30 cellular contexts compared by ENCODE assay signal in genomic region chr9:111066427-111066826, GRCh38. TPM values are rescaled to one million over a fixed set of nuclear protein-coding genes. Genes with fewer than 3 reads are reported as not detected.
DNase-seq lines count a peak whose midpoint lies in the region; ATAC-seq, FAIRE-seq and TF ChIP-seq lines count a peak whose summit lies in the region.
"Had no signal": no experiment of that assay in that cellular context is flagged by ENCODE, and none has a peak within 500 bp of the region (broad histone marks: within the 10 kb centered on the region; RNA-seq: fewer than 3 reads in every experiment).

No MANE protein-coding gene starts in this region.

- H3K27me3 ChIP-seq in liver (ENCODE audit: control insufficient read depth in 4 of 4, insufficient read depth in 4 of 4, low read length in 3 of 4) (peaks cover 0 to 15% (median 1%) of the 10 kb centered on the region in 4 donors), HepG2 (ENCODE audit: control insufficient read depth in 1 of 2, insufficient read depth in 2 of 2, low read length in 2 of 2) (0 out of 5 replicates have a peak, but pooled peaks cover 0 to 3% of the 10 kb centered on the region in 2 experiments), neural progenitor cell (no peaks in the 10 kb centered on the region)
- H3K27me3 ChIP-seq: BLaER1 treated with 17β-estradiol and CSF1 and Interleukin-3, amounts not matched to agents 10 nM and 100 nM; tibial artery had no signal

- H3K36me3 Mint-ChIP-seq in neural progenitor cell: no peaks in the 10 kb centered on the region
- H3K36me3 Mint-ChIP-seq in activated naive CD4-positive, alpha-beta T cell treated with anti-CD3 and anti-CD28 coated beads for 36 hours (ENCODE audit: low read depth): no peaks in the 10 kb centered on the region
- H3K36me3 Mint-ChIP-seq in stimulated activated memory B cell treated with anti-CD40 and anti-IgM and Interleukin-4, amounts not matched to agents 10 μg/mL and 1 μg/mL and 100 μg/mL, for 72 hours: no peaks in the 10 kb centered on the region
- H3K36me3 Mint-ChIP-seq: activated naive CD8-positive, alpha-beta T cell treated with anti-CD3 and anti-CD28 coated beads for 36 hours; natural killer cell; stimulated activated naive B cell treated with anti-CD40 and anti-IgM and Interleukin-4, amounts not matched to agents 10 μg/mL and 1 μg/mL and 100 μg/mL, for 72 hours had no signal

- H3K27ac Mint-ChIP-seq in neural progenitor cell: no peak overlapping the region
- H3K27ac Mint-ChIP-seq in activated naive CD4-positive, alpha-beta T cell treated with anti-CD3 and anti-CD28 coated beads for 36 hours: no peak overlapping the region
- H3K27ac Mint-ChIP-seq in stimulated activated memory B cell treated with anti-CD40 and anti-IgM and Interleukin-4, amounts not matched to agents 10 μg/mL and 1 μg/mL and 100 μg/mL, for 72 hours: no peak overlapping the region
- H3K27ac Mint-ChIP-seq: activated naive CD8-positive, alpha-beta T cell treated with anti-CD3 and anti-CD28 coated beads for 36 hours; activated T-helper 17 cell treated with anti-CD3 and anti-CD28 coated beads, Interleukin-2, amount 50 U/mL, for 72 hours; natural killer cell; stimulated activated naive B cell treated with anti-CD40 and anti-IgM and Interleukin-4, amounts not matched to agents 10 μg/mL and 1 μg/mL and 100 μg/mL, for 72 hours had no signal

- H3K4me2 ChIP-seq in HepG2 (ENCODE audit: low read depth, low read length) (no peak overlapping the region), neural progenitor cell (peak overlapping the region; percentile 10)

- H3F3A ChIP-seq in neural progenitor cell (ENCODE audit: low read depth): no peaks in the 10 kb centered on the region

- POLR2A ChIA-PET in HepG2 (lab: Yijun Ruan, JAX): no interaction called here

- no TSS peak for BruUV-seq in HepG2 (replicated peaks; lab: Mats Ljungman, UMichigan)

- H3K4me3 ChIP-seq in liver (ENCODE audit: low read depth in 1 of 3, low read length in 3 of 3) (no peak overlapping the region), HepG2 (replicated peaks in 1 of 3; ENCODE audit: insufficient read depth in 1 of 3, low read depth in 2 of 3, low read length in 3 of 3) (no peak overlapping the region), fibroblast of villous mesenchyme (ENCODE audit: low read depth, low read length) (no peak overlapping the region), neural progenitor cell (no peak overlapping the region)
- H3K4me3 ChIP-seq: BLaER1 treated with 17β-estradiol and CSF1 and Interleukin-3, amounts not matched to agents 10 nM and 100 nM; HAP-1; skin epidermis; tibial artery had no signal

- no peak for TF ChIP-seq CTCF in liver (IDR thresholded peaks at IDR 0.05; ENCODE audit: low read depth, low read length, missing input control)
- no peak for TF ChIP-seq CTCF in HepG2 (CRISPR knock-in tag; IDR thresholded peaks at IDR 0.05)
- TF ChIP-seq CTCF in fibroblast of villous mesenchyme (IDR thresholded peaks at IDR 0.05; ENCODE audit: insufficient read depth, low read depth, low read length): no peak
- no peak for TF ChIP-seq CTCF in neural progenitor cell (IDR thresholded peaks at IDR 0.05)

- TF ChIP-seq EP300 in HepG2 (IDR thresholded peaks at IDR 0.05; ENCODE audit: low read depth in 2 of 2, low read length in 2 of 2): no peak
- TF ChIP-seq EP300 in HepG2 (CRISPR knock-in tag; IDR thresholded peaks at IDR 0.05; ENCODE audit: borderline replicate concordance): no peak

- H3K4me3 Mint-ChIP-seq in neural progenitor cell: no peak overlapping the region
- H3K4me3 Mint-ChIP-seq in activated naive CD4-positive, alpha-beta T cell treated with anti-CD3 and anti-CD28 coated beads for 36 hours: no peak overlapping the region
- no peak overlapping the region for H3K4me3 Mint-ChIP-seq in stimulated activated memory B cell treated with anti-CD40 and anti-IgM and Interleukin-4, amounts not matched to agents 10 μg/mL and 1 μg/mL and 100 μg/mL, for 72 hours
- H3K4me3 Mint-ChIP-seq: activated naive CD8-positive, alpha-beta T cell treated with anti-CD3 and anti-CD28 coated beads for 36 hours; activated T-helper 17 cell treated with anti-CD3 and anti-CD28 coated beads, Interleukin-2, amount 50 U/mL, for 72 hours; natural killer cell; stimulated activated naive B cell treated with anti-CD40 and anti-IgM and Interleukin-4, amounts not matched to agents 10 μg/mL and 1 μg/mL and 100 μg/mL, for 72 hours had no signal

- H3K9me3 ChIP-seq in liver (ENCODE audit: control insufficient read depth in 4 of 4, low read length in 3 of 4) (no peaks in the 10 kb centered on the region), HepG2 (ENCODE audit: low read length) (no peaks in the 10 kb centered on the region), neural progenitor cell (ENCODE audit: low read depth) (no peaks in the 10 kb centered on the region)
- H3K9me3 ChIP-seq: BLaER1 treated with 17β-estradiol and CSF1 and Interleukin-3, amounts not matched to agents 10 nM and 100 nM; HAP-1; tibial artery had no signal

- H3K9ac ChIP-seq in liver (ENCODE audit: low read depth in 1 of 2, low read length in 2 of 2) (no peak overlapping the region), HepG2 (ENCODE audit: insufficient read depth, low read depth, low read length) (no peak overlapping the region), neural progenitor cell (no peak overlapping the region)
- H3K9ac ChIP-seq: BLaER1 treated with 17β-estradiol and CSF1 and Interleukin-3, amounts not matched to agents 10 nM and 100 nM; parathyroid adenoma had no signal

- H3K27me3 Mint-ChIP-seq in neural progenitor cell (ENCODE audit: insufficient read depth, low read depth): no peaks in the 10 kb centered on the region
- H3K27me3 Mint-ChIP-seq in activated naive CD4-positive, alpha-beta T cell treated with anti-CD3 and anti-CD28 coated beads for 36 hours (ENCODE audit: low read depth): peaks cover 4% of the 10 kb centered on the region
- peaks cover 6% of the 10 kb centered on the region for H3K27me3 Mint-ChIP-seq in stimulated activated memory B cell treated with anti-CD40 and anti-IgM and Interleukin-4, amounts not matched to agents 10 μg/mL and 1 μg/mL and 100 μg/mL, for 72 hours
- H3K27me3 Mint-ChIP-seq: activated naive CD8-positive, alpha-beta T cell treated with anti-CD3 and anti-CD28 coated beads for 36 hours had no signal

- H3K79me2 ChIP-seq in HepG2 (ENCODE audit: insufficient read depth, low read length) (no peaks in the 10 kb centered on the region), neural progenitor cell (ENCODE audit: low read depth) (no peaks in the 10 kb centered on the region)
- H3K79me2 ChIP-seq: parathyroid adenoma had no signal

- ATAC-seq in HepG2 (no peak), GM18907 (IDR thresholded peaks at IDR 0.05; ENCODE audit: unreplicated experiment) (no peak)
- no peak for ATAC-seq in stimulated activated memory B cell treated with anti-CD40 and anti-IgM and Interleukin-4, amounts not matched to agents 10 μg/mL and 1 μg/mL and 100 μg/mL, for 72 hours
- ATAC-seq: activated T-helper 17 cell treated with anti-CD3 and anti-CD28 coated beads, Interleukin-2, amount 50 U/mL, for 72 hours; natural killer cell; stimulated activated naive B cell treated with anti-CD40 and anti-IgM and Interleukin-4, amounts not matched to agents 10 μg/mL and 1 μg/mL and 100 μg/mL, for 72 hours had no signal

- FAIRE-seq in HepG2 (lab: Jason Lieb, UNC): no peak
- FAIRE-seq: D721Med had no signal

- no peaks in the 10 kb centered on the region for H3K36me3 ChIP-seq in liver (ENCODE audit: control insufficient read depth in 4 of 4, insufficient read depth in 3 of 4, low read depth in 1 of 4, low read length in 3 of 4)
- H3K36me3 ChIP-seq in HepG2 (replicated peaks in 1 of 2; ENCODE audit: control insufficient read depth in 1 of 2, insufficient read depth in 2 of 2, low read length in 2 of 2): no peaks in the 10 kb centered on the region
- H3K36me3 ChIP-seq in neural progenitor cell: no peaks in the 10 kb centered on the region
- H3K36me3 ChIP-seq: BLaER1 treated with 17β-estradiol and CSF1 and Interleukin-3, amounts not matched to agents 10 nM and 100 nM; HAP-1; tibial artery had no signal

- WGBS in liver: 71% methylated on average over 3 of the region's 3 CpGs
- 2% methylated on average over 3 of the region's 3 CpGs for WGBS in HepG2 (ENCODE audit: low lambda C conversion rate)

- no peak for TF ChIP-seq POLR2A in HepG2 (IDR thresholded peaks at IDR 0.05; ENCODE audit: insufficient read depth in 1 of 2, low read depth in 2 of 2, low read length in 2 of 2)

- no peaks in the 10 kb centered on the region for H3K9me3 Mint-ChIP-seq in neural progenitor cell
- peaks cover 1% of the 10 kb centered on the region for H3K9me3 Mint-ChIP-seq in activated naive CD4-positive, alpha-beta T cell treated with anti-CD3 and anti-CD28 coated beads for 36 hours
- H3K9me3 Mint-ChIP-seq in stimulated activated memory B cell treated with anti-CD40 and anti-IgM and Interleukin-4, amounts not matched to agents 10 μg/mL and 1 μg/mL and 100 μg/mL, for 72 hours: peaks cover 3% of the 10 kb centered on the region
- H3K9me3 Mint-ChIP-seq: activated naive CD8-positive, alpha-beta T cell treated with anti-CD3 and anti-CD28 coated beads for 36 hours; activated T-helper 17 cell treated with anti-CD3 and anti-CD28 coated beads, Interleukin-2, amount 50 U/mL, for 72 hours had no signal

- H3K27ac ChIP-seq in liver (ENCODE audit: low read depth in 1 of 2, low read length in 2 of 2) (no peak overlapping the region), HepG2 (ENCODE audit: extremely low read length, insufficient read depth, low read length) (no peak overlapping the region), neural progenitor cell (no peak overlapping the region)
- H3K27ac ChIP-seq: BLaER1 treated with 17β-estradiol and CSF1 and Interleukin-3, amounts not matched to agents 10 nM and 100 nM; parathyroid adenoma; tibial artery had no signal

- TF ChIP-seq RAD21 in liver (IDR thresholded peaks at IDR 0.05): no peak
- TF ChIP-seq RAD21 in HepG2 (CRISPR knock-in tag; IDR thresholded peaks at IDR 0.05): no peak

- in situ Hi-C loops in HepG2 (cut with HindIII; ENCODE audit: extremely low pct_ligation_motif_present, low pct_unique_long_range_greater_than_20kb): no loop called here

- H3K4me1 ChIP-seq in liver (ENCODE audit: control insufficient read depth in 4 of 4, insufficient read depth in 4 of 4, low read length in 3 of 4) (peaks cover 0 to 1% (median 0%) of the 10 kb centered on the region in 4 donors), HepG2 (ENCODE audit: insufficient read depth, low read length) (no peaks in the 10 kb centered on the region), neural progenitor cell (peaks cover 6% of the 10 kb centered on the region)
- H3K4me1 ChIP-seq: HAP-1, parathyroid adenoma, tibial artery had no signal

- no peak overlapping the region for H2AFZ ChIP-seq in HepG2 (ENCODE audit: low read length)
- peak overlapping the region; percentile 54 for H2AFZ ChIP-seq in neural progenitor cell (replicated peaks)
- H2AFZ ChIP-seq: parathyroid adenoma had no signal

- H4K20me1 ChIP-seq in HepG2 (ENCODE audit: insufficient read depth, low read length) (no peaks in the 10 kb centered on the region), neural progenitor cell (ENCODE audit: low read depth) (no peaks in the 10 kb centered on the region)
- H4K20me1 ChIP-seq: BLaER1 treated with 17β-estradiol and CSF1 and Interleukin-3, amounts not matched to agents 10 nM and 100 nM had no signal

- CTCF ChIA-PET in HepG2 (lab: Yijun Ruan, JAX; ENCODE audit: low intra/inter-chr PET ratio, low total read pairs): no interaction called here
- CTCF ChIA-PET in activated naive CD4-positive, alpha-beta T cell treated with anti-CD3 and anti-CD28 coated beads for 36 hours (lab: Charles Lee): no interaction called here

- H3K4me1 Mint-ChIP-seq in neural progenitor cell: peaks cover 7% of the 10 kb centered on the region
- H3K4me1 Mint-ChIP-seq in activated naive CD4-positive, alpha-beta T cell treated with anti-CD3 and anti-CD28 coated beads for 36 hours (ENCODE audit: low read depth): no peaks in the 10 kb centered on the region
- no peaks in the 10 kb centered on the region for H3K4me1 Mint-ChIP-seq in stimulated activated memory B cell treated with anti-CD40 and anti-IgM and Interleukin-4, amounts not matched to agents 10 μg/mL and 1 μg/mL and 100 μg/mL, for 72 hours
- H3K4me1 Mint-ChIP-seq: activated naive CD8-positive, alpha-beta T cell treated with anti-CD3 and anti-CD28 coated beads for 36 hours; activated T-helper 17 cell treated with anti-CD3 and anti-CD28 coated beads, Interleukin-2, amount 50 U/mL, for 72 hours; natural killer cell; stimulated activated naive B cell treated with anti-CD40 and anti-IgM and Interleukin-4, amounts not matched to agents 10 μg/mL and 1 μg/mL and 100 μg/mL, for 72 hours had no signal

- intact Hi-C loops in HepG2 (cut with micrococcal nuclease; ENCODE audit: unreplicated experiment): no loop called here
- intact Hi-C loops in activated naive CD4-positive, alpha-beta T cell treated with anti-CD3 and anti-CD28 coated beads for 36 hours (cut with micrococcal nuclease): no loop called here

- DNase-seq in HepG2 (ENCODE audit: low spot score): no peak
- DNase-seq in fibroblast of villous mesenchyme (ENCODE audit: low read depth): peak; percentile 37
- no peak for DNase-seq in neural progenitor cell (ENCODE audit: low spot score)
- DNase-seq in A172 (ENCODE audit: low spot score): no peak
- DNase-seq in activated naive CD4-positive, alpha-beta T cell treated with anti-CD3 and anti-CD28 coated beads for 36 hours: no peak
- DNase-seq: 8988T; activated CD8-positive, alpha-beta memory T cell treated with anti-CD3 and anti-CD28 coated beads, Interleukin-2, amount 50 U/mL, for 4 hours; activated naive CD8-positive, alpha-beta T cell treated with anti-CD3 and anti-CD28 coated beads for 36 hours; effector CD4-positive, alpha-beta T cell; erythroblast; midbrain; MM.1S; natural killer cell; NCI-H1436; NCI-H524 treated with DMSO at 0.1 percent for 48 hours; RPMI8226; stimulated activated CD4-positive, alpha-beta T cell treated with anti-CD3 and anti-CD28 coated beads, Interleukin-2, amount 100 ng/mL, for 24 hours; stimulated activated naive B cell treated with anti-CD40 and anti-IgM and Interleukin-4, amounts not matched to agents 10 μg/mL and 1 μg/mL and 100 μg/mL, for 72 hours; T-helper 9 cell; tibial artery had no signal

RNA-seq across cellular contexts. Expression of gene LPAR1, which starts 28.2 kb away (rescaled TPM):
- 1 to 10 TPM in 1 of 2 donors, under 1 TPM in 1; 0.98 to 3.6 TPM for total RNA-seq in liver
- 1 to 10 TPM in 1 of 2 donors, under 1 TPM in 1; 0.51 to 1.2 TPM for polyA plus RNA-seq in liver
- total RNA-seq in HepG2 (2016; rRNA removed; fragmentation: Illumina TruSeq; extraction: Trizol): not detected in 2 replicates
- total RNA-seq in HepG2 (2016; cell fraction: cytosol; rRNA removed; fragmentation: Illumina TruSeq; extraction: Trizol; ENCODE audit: low read depth): not detected in 2 replicates
- not detected in 2 replicates for total RNA-seq in HepG2 (2016; cell fraction: insoluble cytoplasmic fraction; rRNA removed; fragmentation: Illumina TruSeq; extraction: Trizol)
- total RNA-seq in HepG2 (2016; cell fraction: membrane; rRNA removed; fragmentation: Illumina TruSeq; extraction: Trizol): not detected in 2 replicates
- total RNA-seq in HepG2 (2016; cell fraction: nucleus; rRNA removed; fragmentation: Illumina TruSeq; extraction: Trizol): not detected in 2 replicates
- polyA plus RNA-seq in HepG2 (2011; rRNA removed): not detected in 2 replicates
- not detected in 2 replicates for polyA plus RNA-seq in HepG2 (2011; cell fraction: cytosol; rRNA removed)
- polyA plus RNA-seq in HepG2 (2011; cell fraction: nucleus; rRNA removed): not detected in 2 replicates
- not detected in 2 replicates for polyA plus RNA-seq in HepG2 (2012)
- not detected in 2 replicates for polyA plus RNA-seq in HepG2 (2016; cell fraction: cytosol; fragmentation: Illumina TruSeq; extraction: Trizol; ENCODE audit: low read depth)
- not detected in 2 replicates for polyA plus RNA-seq in HepG2 (2016; cell fraction: insoluble cytoplasmic fraction; fragmentation: Illumina TruSeq; extraction: Trizol; ENCODE audit: low read depth)
- not detected in 2 replicates for polyA plus RNA-seq in HepG2 (2016; cell fraction: membrane; fragmentation: Illumina TruSeq; extraction: Trizol; ENCODE audit: low read depth)
- not detected in 2 replicates for polyA plus RNA-seq in HepG2 (2016; cell fraction: nucleus; fragmentation: Illumina TruSeq; extraction: Trizol; ENCODE audit: insufficient read depth, low read depth)
- polyA minus RNA-seq in HepG2 (2011; rRNA and poly(A)+ RNA removed; ENCODE audit: low replicate concordance): not detected in 2 replicates
- polyA minus RNA-seq in HepG2 (2011; cell fraction: cytosol; rRNA and poly(A)+ RNA removed): not detected in 2 replicates
- not detected in 2 replicates for polyA minus RNA-seq in HepG2 (2011; cell fraction: nucleus; rRNA and poly(A)+ RNA removed)
- total RNA-seq in fibroblast of villous mesenchyme: 54.4 and 108 TPM in 2 replicates
- 30.3 and 36.0 TPM in 2 replicates for total RNA-seq in neural progenitor cell (ENCODE audit: low replicate concordance)
- 3.7 and 5.4 TPM in 2 replicates for total RNA-seq in A172 (2014; rRNA removed; shearing (Covaris generic))
- total RNA-seq in activated naive CD4-positive, alpha-beta T cell treated with anti-CD3 and anti-CD28 coated beads for 36 hours: not detected
- total RNA-seq: activated naive CD8-positive, alpha-beta T cell treated with anti-CD3 and anti-CD28 coated beads for 36 hours; activated T-helper 17 cell treated with anti-CD3 and anti-CD28 coated beads, Interleukin-2, amount 50 U/mL, for 72 hours; G401 had no signal
